In genomic region chr19:22545751-22546150, GRCh38 we compare ENCODE assay signal across 9 cellular contexts.
DNase-seq lines count a peak whose midpoint lies in the region; ATAC-seq, FAIRE-seq and TF ChIP-seq lines count a peak whose summit lies in the region.
"Had no signal": no experiment of that assay in that cellular context is flagged by ENCODE, and none has a peak within 500 bp of the region (broad histone marks: within the 10 kb centered on the region; RNA-seq: fewer than 3 reads in every experiment).

No MANE protein-coding gene starts in this region.

- no peak for FAIRE-seq in GM19239 (lab: Jason Lieb, UNC)
- FAIRE-seq: astrocyte had no signal

- DNase-seq in BE2C (peak; percentile 47), GM19239 (ENCODE audit: insufficient read length, low spot score) (peak; percentile 8), SK-MEL-5 (ENCODE audit: low read depth, low spot score) (peak; percentile 34), globus pallidus (ENCODE audit: low spot score) (peak; percentile 40)
- DNase-seq in stimulated activated CD4-positive, alpha-beta T cell treated with anti-CD3 and anti-CD28 coated beads, Interleukin-4, amount 100 ng/mL, for 1 hour, result peak; percentile 4
- no peak for DNase-seq in effector CD4-positive, alpha-beta T cell

- in situ Hi-C loops in SK-MEL-5 (cut with HindIII; ENCODE audit: low pct_unique_long_range_greater_than_20kb, low sequenced_read_pairs), result no loop called here

- no peak overlapping the region for H3K4me3 ChIP-seq in BE2C (ENCODE audit: low read depth, low read length)

- ATAC-seq in GM21825 (IDR thresholded peaks at IDR 0.05; ENCODE audit: unreplicated experiment), result no peak
- ATAC-seq in HG03097 (IDR thresholded peaks at IDR 0.05; ENCODE audit: low FRiP score, unreplicated experiment), result no peak

- H3K27me3 ChIP-seq in BE2C, result no peaks in the 10 kb centered on the region

- 0 out of 2 replicates have a peak, but pooled peaks cover 3% of the 10 kb centered on the region for H3K9me3 ChIP-seq in BE2C

- no peaks in the 10 kb centered on the region for H3K4me1 ChIP-seq in BE2C

- no peaks in the 10 kb centered on the region for H3K36me3 ChIP-seq in BE2C

- TF ChIP-seq CTCF in BE2C (IDR thresholded peaks at IDR 0.05; ENCODE audit: low read depth, low read length), result peak; percentile 65
